19 cellular contexts compared by ENCODE assay signal in the genomic region with DNA sequence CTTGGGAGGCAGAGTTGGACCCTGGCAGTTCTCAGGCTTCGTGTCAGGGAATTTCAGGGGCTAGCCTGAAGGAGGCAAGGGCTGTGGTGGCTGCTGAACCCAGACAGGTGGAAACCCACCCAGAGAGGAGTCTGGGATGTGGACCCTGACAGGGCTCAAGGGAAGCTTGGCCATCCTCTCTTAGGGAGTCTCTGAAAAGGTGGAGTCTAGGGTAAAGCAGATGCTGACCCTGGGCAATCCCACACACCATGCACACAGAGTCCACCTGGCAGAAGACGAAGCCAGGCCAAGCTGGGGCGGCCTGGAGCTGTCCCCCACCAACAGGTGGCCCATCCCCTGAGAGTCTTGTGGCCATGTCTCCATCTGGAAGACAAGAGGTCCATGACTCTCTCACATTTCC. TPM values are rescaled to one million over a fixed set of nuclear protein-coding genes. Genes with fewer than 3 reads are reported as not detected.
DNase-seq lines count a peak whose midpoint lies in the region; ATAC-seq and TF ChIP-seq lines count a peak whose summit lies in the region.
"Had no signal": no experiment of that assay in that cellular context is flagged by ENCODE, and none has a peak within 500 bp of the region (broad histone marks: within the 10 kb centered on the region; RNA-seq: fewer than 3 reads in every experiment).

No MANE protein-coding gene starts in this region.

- DNase-seq in endodermal cell = peak; percentile 8
- DNase-seq in islet precursor cell = peak; percentile 37
- DNase-seq in osteoblast (ENCODE audit: insufficient read length, low spot score, missing footprints) = peak; percentile 68
- DNase-seq in SKM-1 treated with dmso at 0.1 percent for 144 hours (lab: John Stamatoyannopoulos, UW; ENCODE audit: unreplicated experiment) = no peak
- no peak for DNase-seq in activated T-helper 1 cell treated with anti-CD3 and anti-CD28 coated beads, Interleukin-12 subunit alpha, Interleukin-12 subunit beta, Interleukin-2, Interleukin-4 antibody, amounts not matched to agents 30 ng/mL and 10 ng/mL and 1 ng/mL, durations not matched to agents 14 hours and 24 hours and 36 hours (ENCODE audit: low spot score)
- DNase-seq in left lung = no peak
- DNase-seq in DMS79 (lab: John Stamatoyannopoulos, UW) = no peak
- DNase-seq: ACHN; AML-193; CD4-positive, alpha-beta memory T cell; DMS153; DMS79 treated with DMSO at 0.1 percent for 48 hours; GF-D8; HCEC 1CT had no signal

- no peaks in the 10 kb centered on the region for H4K20me1 ChIP-seq in osteoblast (ENCODE audit: insufficient read depth, low read length)

- no peak for TF ChIP-seq CTCF in endodermal cell (conservative IDR thresholded peaks at IDR 0.05)
- no peak for TF ChIP-seq CTCF in osteoblast (IDR thresholded peaks at IDR 0.05; ENCODE audit: extremely low read depth, low read depth, low read length)
- TF ChIP-seq CTCF in left lung (IDR thresholded peaks at IDR 0.05) = no peak

- H3K4me1 ChIP-seq in endodermal cell (ENCODE audit: control insufficient read depth, insufficient read depth, low read length) = no peaks in the 10 kb centered on the region
- H3K4me1 ChIP-seq in osteoblast (ENCODE audit: insufficient read depth, low read length) = no peaks in the 10 kb centered on the region
- H3K4me1 ChIP-seq in left lung = no peaks in the 10 kb centered on the region

- H3K27ac Mint-ChIP-seq in endodermal cell = no peak overlapping the region
- H3K27ac Mint-ChIP-seq in activated T-helper 1 cell treated with anti-CD3 and anti-CD28 coated beads, Interleukin-12 subunit alpha, Interleukin-12 subunit beta, Interleukin-2, Interleukin-4 antibody, amounts not matched to agents 30 ng/mL and 10 ng/mL and 1 ng/mL, durations not matched to agents 14 hours and 24 hours and 36 hours = no peak overlapping the region
- H3K27ac Mint-ChIP-seq: CD4-positive, alpha-beta memory T cell; GM23338; IgD-negative memory B cell had no signal

- H3K27me3 ChIP-seq in endodermal cell (ENCODE audit: control insufficient read depth, insufficient read depth, low read length, poor library complexity, severe bottlenecking) (no peaks in the 10 kb centered on the region), osteoblast (ENCODE audit: insufficient read depth, low read length) (no peaks in the 10 kb centered on the region), left lung (no peaks in the 10 kb centered on the region)

- intact Hi-C loops in activated T-helper 1 cell treated with anti-CD3 and anti-CD28 coated beads, Interleukin-12 subunit alpha, Interleukin-12 subunit beta, Interleukin-2, Interleukin-4 antibody, amounts not matched to agents 30 ng/mL and 10 ng/mL and 1 ng/mL, durations not matched to agents 14 hours and 24 hours and 36 hours (cut with micrococcal nuclease) = no loop called here
- intact Hi-C loops in left lung (cut with DNase I) = no loop called here

- H3K27me3 Mint-ChIP-seq in endodermal cell (ENCODE audit: insufficient read depth) = peaks cover 7% of the 10 kb centered on the region
- no peaks in the 10 kb centered on the region for H3K27me3 Mint-ChIP-seq in activated T-helper 1 cell treated with anti-CD3 and anti-CD28 coated beads, Interleukin-12 subunit alpha, Interleukin-12 subunit beta, Interleukin-2, Interleukin-4 antibody, amounts not matched to agents 30 ng/mL and 10 ng/mL and 1 ng/mL, durations not matched to agents 14 hours and 24 hours and 36 hours (ENCODE audit: insufficient read depth)

- H3K9me3 Mint-ChIP-seq in endodermal cell = no peaks in the 10 kb centered on the region
- H3K9me3 Mint-ChIP-seq in activated T-helper 1 cell treated with anti-CD3 and anti-CD28 coated beads, Interleukin-12 subunit alpha, Interleukin-12 subunit beta, Interleukin-2, Interleukin-4 antibody, amounts not matched to agents 30 ng/mL and 10 ng/mL and 1 ng/mL, durations not matched to agents 14 hours and 24 hours and 36 hours = no peaks in the 10 kb centered on the region
- H3K9me3 Mint-ChIP-seq: CD4-positive, alpha-beta memory T cell; GM23338 had no signal

- H3K4me3 ChIP-seq in endodermal cell (ENCODE audit: low read length) (no peak overlapping the region), osteoblast (ENCODE audit: insufficient read depth, low read length) (no peak overlapping the region), left lung (no peak overlapping the region)
- H3K4me3 ChIP-seq: GM23338 had no signal

- H3K4me3 Mint-ChIP-seq in endodermal cell = no peak overlapping the region
- H3K4me3 Mint-ChIP-seq in activated T-helper 1 cell treated with anti-CD3 and anti-CD28 coated beads, Interleukin-12 subunit alpha, Interleukin-12 subunit beta, Interleukin-2, Interleukin-4 antibody, amounts not matched to agents 30 ng/mL and 10 ng/mL and 1 ng/mL, durations not matched to agents 14 hours and 24 hours and 36 hours = no peak overlapping the region
- H3K4me3 Mint-ChIP-seq: GM23338, IgD-negative memory B cell had no signal

- no peak overlapping the region for H3K9ac ChIP-seq in endodermal cell (ENCODE audit: extremely low read depth, low read length, poor library complexity, severe bottlenecking)

- H3K36me3 Mint-ChIP-seq in endodermal cell (ENCODE audit: low read depth) = no peaks in the 10 kb centered on the region
- no peaks in the 10 kb centered on the region for H3K36me3 Mint-ChIP-seq in activated T-helper 1 cell treated with anti-CD3 and anti-CD28 coated beads, Interleukin-12 subunit alpha, Interleukin-12 subunit beta, Interleukin-2, Interleukin-4 antibody, amounts not matched to agents 30 ng/mL and 10 ng/mL and 1 ng/mL, durations not matched to agents 14 hours and 24 hours and 36 hours (ENCODE audit: low read depth)
- H3K36me3 Mint-ChIP-seq: CD4-positive, alpha-beta memory T cell; IgD-negative memory B cell had no signal

- no peak overlapping the region for H3K27ac ChIP-seq in endodermal cell (ENCODE audit: low read depth, low read length)
- H3K27ac ChIP-seq in osteoblast (ENCODE audit: low read depth, low read length) = no peak overlapping the region
- H3K27ac ChIP-seq in left lung = no peak overlapping the region
- H3K27ac ChIP-seq: C4-2B had no signal

- H3K79me2 ChIP-seq in osteoblast (ENCODE audit: insufficient read depth, low read length) = no peaks in the 10 kb centered on the region

- H2AFZ ChIP-seq in osteoblast (ENCODE audit: low read length) = no peak overlapping the region
- H2AFZ ChIP-seq: GM23338 had no signal

- ATAC-seq in left lung = no peak
- ATAC-seq: GM23338, HepG2 had no signal

- H3K9me3 ChIP-seq in endodermal cell (ENCODE audit: control insufficient read depth, low read length) (no peaks in the 10 kb centered on the region), osteoblast (ENCODE audit: low read depth, low read length) (no peaks in the 10 kb centered on the region), left lung (no peaks in the 10 kb centered on the region)

- H3K4me1 Mint-ChIP-seq in endodermal cell = no peaks in the 10 kb centered on the region
- H3K4me1 Mint-ChIP-seq in activated T-helper 1 cell treated with anti-CD3 and anti-CD28 coated beads, Interleukin-12 subunit alpha, Interleukin-12 subunit beta, Interleukin-2, Interleukin-4 antibody, amounts not matched to agents 30 ng/mL and 10 ng/mL and 1 ng/mL, durations not matched to agents 14 hours and 24 hours and 36 hours (ENCODE audit: low read depth) = no peaks in the 10 kb centered on the region
- H3K4me1 Mint-ChIP-seq: CD4-positive, alpha-beta memory T cell; GM23338; IgD-negative memory B cell had no signal

- H3K4me2 ChIP-seq in osteoblast (ENCODE audit: insufficient read depth, low read length) = no peak overlapping the region
- H3K4me2 ChIP-seq: GM23338 had no signal

- H3K36me3 ChIP-seq in endodermal cell (ENCODE audit: control insufficient read depth, insufficient read depth, low read length) (no peaks in the 10 kb centered on the region), osteoblast (ENCODE audit: insufficient read depth, low read length) (no peaks in the 10 kb centered on the region), left lung (no peaks in the 10 kb centered on the region)

- 85 to 92% methylated on average over 2 to 3 of the region's 3 CpGs for WGBS in endodermal cell (ENCODE audit: insufficient coverage in 1 of 2, insufficient read length in 1 of 2), 2 experiments

RNA-seq across cellular contexts. Expression of gene TEX51, which starts 41.2 kb away (rescaled TPM):
- not detected for total RNA-seq in endodermal cell
- not detected for polyA plus RNA-seq in endodermal cell (2013, experiment 1 of 2)
- polyA plus RNA-seq in endodermal cell (2013, experiment 2 of 2) = not detected
- total RNA-seq in osteoblast = not detected in 2 replicates
- not detected in 2 replicates for total RNA-seq in activated T-helper 1 cell treated with anti-CD3 and anti-CD28 coated beads, Interleukin-12 subunit alpha, Interleukin-12 subunit beta, Interleukin-2, Interleukin-4 antibody, amounts not matched to agents 30 ng/mL and 10 ng/mL and 1 ng/mL, durations not matched to agents 14 hours and 24 hours and 36 hours
- total RNA-seq in left lung = not detected
- total RNA-seq: CD4-positive, alpha-beta memory T cell; GM23338; HepG2 had no signal
- polyA plus RNA-seq: BJ; CD4-positive, alpha-beta memory T cell; GM23338; HepG2; IgD-negative memory B cell had no signal

Comparison
In these comparisons a context has a peak if more than half of its experiments do, and no peak if none do; other contexts are left out.
1. DNase-seq: peak in endodermal cell (single experiment), islet precursor cell (single experiment) and osteoblast (single experiment); none in SKM-1 treated with dmso at 0.1 percent for 144 hours (single experiment), activated T-helper 1 cell treated with anti-CD3 and anti-CD28 coated beads, Interleukin-12 subunit alpha, Interleukin-12 subunit beta, Interleukin-2, Interleukin-4 antibody, amounts not matched to agents 30 ng/mL and 10 ng/mL and 1 ng/mL, durations not matched to agents 14 hours and 24 hours and 36 hours (single experiment), left lung (0 of 2) and DMS79 (single experiment).